ENCODE assay signal across 8 cellular contexts in genomic region chr1:231420959-231421615, GRCh38. TPM values are rescaled to one million over a fixed set of nuclear protein-coding genes. Genes with fewer than 3 reads are reported as not detected.
DNase-seq lines count a peak whose midpoint lies in the region; ATAC-seq and TF ChIP-seq lines count a peak whose summit lies in the region.

No MANE protein-coding gene starts in this region.

- DNase-seq in DND-41 (peak; percentile 44), activated B cell treated with CpG ODN at 0.5 μM for 24 hours (peak; percentile 48), choroid plexus epithelial cell (ENCODE audit: low read depth) (peak; percentile 63), left lobe of liver (ENCODE audit: low spot score) (peak; percentile 66), T1000 (lab: John Stamatoyannopoulos, UW) (no peak)
- DNase-seq in stimulated activated CD4-positive, alpha-beta T cell treated with anti-CD3 and anti-CD28 coated beads, Interleukin-4, amount 100 ng/mL, for 4 hours: peak; percentile 22 to 27

- H3K9me3 Mint-ChIP-seq in activated B cell treated with CpG ODN at 0.5 μM for 24 hours: no peaks in the 10 kb centered on the region

- no peak for TF ChIP-seq RAD21 in Ishikawa (IDR thresholded peaks at IDR 0.05; ENCODE audit: low read depth)

- H3K4me1 Mint-ChIP-seq in activated B cell treated with CpG ODN at 0.5 μM for 24 hours: peaks cover 50% of the 10 kb centered on the region

- peak overlapping the region; percentile 91 for H3K27ac Mint-ChIP-seq in activated B cell treated with CpG ODN at 0.5 μM for 24 hours

- no peak for TF ChIP-seq EP300 in Ishikawa (IDR thresholded peaks at IDR 0.05; ENCODE audit: borderline replicate concordance)

- peak overlapping the region; percentile 75; the same call in 1 of the 2 replicates for H2AFZ ChIP-seq in DND-41 (ENCODE audit: low read depth, low read length)

- TF ChIP-seq CTCF in DND-41 (IDR thresholded peaks at IDR 0.05; ENCODE audit: borderline replicate concordance, extremely low read depth, low read length, poor library complexity, severe bottlenecking): no peak
- TF ChIP-seq CTCF in activated B cell treated with CpG ODN at 0.5 μM for 24 hours (IDR thresholded peaks at IDR 0.05): no peak
- TF ChIP-seq CTCF in choroid plexus epithelial cell (conservative IDR thresholded peaks at IDR 0.05; ENCODE audit: low read depth, low read length): no peak

- H3K36me3 Mint-ChIP-seq in activated B cell treated with CpG ODN at 0.5 μM for 24 hours (ENCODE audit: low read depth): peaks cover 14% of the 10 kb centered on the region

- ATAC-seq in DND-41 (ENCODE audit: insufficient read depth, low read depth): peak; percentile 10; the same call in 2 of the 3 replicates
- peak; percentile 11 for ATAC-seq in GM21619 (IDR thresholded peaks at IDR 0.05; ENCODE audit: unreplicated experiment)
- ATAC-seq in activated B cell treated with CpG ODN at 0.5 μM for 24 hours (ENCODE audit: low read depth): no peak
- ATAC-seq in left lobe of liver: peak; percentile 13

- H3K79me2 ChIP-seq in DND-41 (ENCODE audit: insufficient read depth, low read length): peaks cover 59% of the 10 kb centered on the region

- CTCF ChIA-PET in activated B cell treated with CpG ODN at 0.5 μM for 24 hours (lab: Charles Lee): interaction anchor here (1.0 kb wide), 1 partner anchor 185 kb away, joined by 3 read pairs; no protein-coding TSS in a partner anchor

- H3K9me3 ChIP-seq in DND-41 (ENCODE audit: insufficient read depth, low read length, severe bottlenecking): no peaks in the 10 kb centered on the region

- H3K4me1 ChIP-seq in DND-41 (ENCODE audit: insufficient read depth, low read length): peaks cover 58% of the 10 kb centered on the region

- peak overlapping the region; percentile 97 for H3K4me3 Mint-ChIP-seq in activated B cell treated with CpG ODN at 0.5 μM for 24 hours

- peaks cover 17% of the 10 kb centered on the region for H3K36me3 ChIP-seq in DND-41 (ENCODE audit: insufficient read depth, low read length)

- H3K27me3 ChIP-seq in DND-41 (ENCODE audit: insufficient read depth, low read length, poor library complexity): peaks cover 22% of the 10 kb centered on the region

- intact Hi-C loops in activated B cell treated with CpG ODN at 0.5 μM for 24 hours (cut with micrococcal nuclease): loop anchor here (1.0 to 5.0 kb wide), 5 partner anchors 64 to 442 kb away; partner anchors contain the start of genes ARV1, DISC1, GNPAT and SPRTN

- H3K4me3 ChIP-seq in DND-41 (ENCODE audit: low read depth in 1 of 2, low read length in 2 of 2) (peak overlapping the region; percentile 44 to 92), choroid plexus epithelial cell (ENCODE audit: low read depth, low read length) (peak overlapping the region; percentile 86)

- peak overlapping the region; percentile 76 for H3K9ac ChIP-seq in DND-41 (ENCODE audit: low read depth, low read length)

- H3K27me3 Mint-ChIP-seq in activated B cell treated with CpG ODN at 0.5 μM for 24 hours: no peaks in the 10 kb centered on the region

- H3K4me2 ChIP-seq in DND-41 (ENCODE audit: insufficient read depth, low read length): peak overlapping the region; percentile 99

- H3K27ac ChIP-seq in DND-41 (ENCODE audit: low read length): peak overlapping the region; percentile 70

- POLR2A ChIA-PET in activated B cell treated with CpG ODN at 0.5 μM for 24 hours (lab: Charles Lee): interaction anchor here (0.6 to 2.5 kb wide), 7 partner anchors 9 to 247 kb away, joined by 3 to 23 read pairs (median 4); partner anchors contain the start of genes EXOC8, SPRTN and TSNAX

- H4K20me1 ChIP-seq in DND-41 (ENCODE audit: insufficient read depth, low read length): peaks cover 38% of the 10 kb centered on the region

TF ChIP-seq in Ishikawa, 13 proteins besides CTCF, POLR2A, EP300 and RAD21:
- TF ChIP-seq TCF12 (IDR thresholded peaks at IDR 0.05; ENCODE audit: low read depth) (no peak), YY1 (IDR thresholded peaks at IDR 0.05; ENCODE audit: low read depth) (peak; percentile 59; the same call in 1 of the 2 replicates), CREB1 (IDR thresholded peaks at IDR 0.05; ENCODE audit: low read depth) (no peak), TEAD4 (IDR thresholded peaks at IDR 0.05) (0 out of 2 replicates have a peak, but pooled peaks have one; percentile 2)
- TF ChIP-seq, protein P1, sequence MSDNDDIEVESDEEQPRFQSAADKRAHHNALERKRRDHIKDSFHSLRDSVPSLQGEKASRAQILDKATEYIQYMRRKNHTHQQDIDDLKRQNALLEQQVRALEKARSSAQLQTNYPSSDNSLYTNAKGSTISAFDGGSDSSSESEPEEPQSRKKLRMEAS (IDR thresholded peaks at IDR 0.05): peak; percentile 40

RNA-seq across cellular contexts. Expression of gene EGLN1, which starts 1.0 kb away (rescaled TPM):
- total RNA-seq in activated B cell treated with CpG ODN at 0.5 μM for 24 hours: 10.7 and 15.6 TPM in 2 replicates
- 23.6 TPM for total RNA-seq in left lobe of liver
